ENCODE assay signal across 1 cellular context in genomic region chr12:56230449-56231183, GRCh38.
TF ChIP-seq lines count a peak whose summit lies in the region.

No MANE protein-coding gene starts in this region.

TF ChIP-seq in A549, 52 proteins besides CTCF, POLR2A, EP300 and RAD21:
- TF ChIP-seq CHD4 (IDR thresholded peaks at IDR 0.05; ENCODE audit: borderline replicate concordance), result no peak
- no peak for TF ChIP-seq HDAC2 (IDR thresholded peaks at IDR 0.05)
- TF ChIP-seq HOXA7 (CRISPR knock-in tag; IDR thresholded peaks at IDR 0.05), result no peak
- no peak for TF ChIP-seq ZNF302 (CRISPR knock-in tag; IDR thresholded peaks at IDR 0.05)
- no peak for TF ChIP-seq RNF2 (IDR thresholded peaks at IDR 0.05; ENCODE audit: borderline replicate concordance, low read depth)
- no peak for TF ChIP-seq MYC (IDR thresholded peaks at IDR 0.05; ENCODE audit: borderline replicate concordance, low read length)
- TF ChIP-seq KDM5A (IDR thresholded peaks at IDR 0.05), result no peak
